In genomic region chr11:10709299-10710086, GRCh38 we compare ENCODE assay signal across 28 cellular contexts. TPM values are rescaled to one million over a fixed set of nuclear protein-coding genes. Genes with fewer than 3 reads are reported as not detected.
"Had no signal": no experiment of that assay in that cellular context is flagged by ENCODE, and none has a peak within 500 bp of the region (broad histone marks: within the 10 kb centered on the region; RNA-seq: fewer than 3 reads in every experiment).

No MANE protein-coding gene starts in this region.

- H3K9me3 ChIP-seq: adrenal gland, ascending aorta, left lung, testis, upper lobe of right lung had no signal

- H2AFZ ChIP-seq: neural progenitor cell had no signal

- H3K27me3 Mint-ChIP-seq: activated T-cell treated with anti-CD3 and anti-CD28 coated beads, Interleukin-2, amount 50 U/mL, for 24 hours; activated T-helper 17 cell treated with anti-CD3 and anti-CD28 coated beads, Interleukin-2, amount 50 U/mL, for 72 hours; effector memory CD8-positive, alpha-beta T cell; naive thymus-derived CD8-positive, alpha-beta T cell; stimulated activated naive B cell treated with anti-CD40 and anti-IgM and Interleukin-4, amounts not matched to agents 10 μg/mL and 1 μg/mL and 100 μg/mL, for 72 hours; T-cell had no signal

- H3K4me2 ChIP-seq: neural progenitor cell had no signal

- H3K36me3 Mint-ChIP-seq: activated naive CD4-positive, alpha-beta T cell treated with anti-CD3 and anti-CD28 coated beads, Interleukin-2, amount 50 U/mL, for 72 hours; immature natural killer cell; naive thymus-derived CD8-positive, alpha-beta T cell; neural progenitor cell; stimulated activated naive B cell treated with anti-CD40 and anti-IgM and Interleukin-4, amounts not matched to agents 10 μg/mL and 1 μg/mL and 100 μg/mL, for 72 hours; T-cell had no signal

- H3K27me3 ChIP-seq: adrenal gland, ascending aorta, brain microvascular endothelial cell, dorsolateral prefrontal cortex, left lung, neural progenitor cell, testis, upper lobe of right lung had no signal

- H3K4me3 ChIP-seq: adrenal gland, ascending aorta, dorsolateral prefrontal cortex, left lung, lung, neural progenitor cell, testis, upper lobe of right lung had no signal

- H3K4me1 ChIP-seq: ascending aorta, left lung, neural progenitor cell, upper lobe of right lung had no signal

- H3K4me3 Mint-ChIP-seq: activated T-cell treated with anti-CD3 and anti-CD28 coated beads, Interleukin-2, amount 50 U/mL, for 24 hours; activated T-helper 17 cell treated with anti-CD3 and anti-CD28 coated beads, Interleukin-2, amount 50 U/mL, for 72 hours; effector memory CD8-positive, alpha-beta T cell; immature natural killer cell; naive thymus-derived CD8-positive, alpha-beta T cell; neural progenitor cell; stimulated activated naive B cell treated with anti-CD40 and anti-IgM and Interleukin-4, amounts not matched to agents 10 μg/mL and 1 μg/mL and 100 μg/mL, for 72 hours; T-cell; T-helper 2 cell treated with Interferon-gamma antibody and Interleukin-4, amounts not matched to agents 5 μg/mL and 100 μg/mL, for 36 hours had no signal

- H3K27ac ChIP-seq: adrenal gland, ascending aorta, brain microvascular endothelial cell, left lung, neural progenitor cell, upper lobe of right lung, WERI-Rb-1 had no signal

- H3K36me3 ChIP-seq: adrenal gland, ascending aorta, brain microvascular endothelial cell, left lung, neural progenitor cell, upper lobe of right lung, WERI-Rb-1 had no signal

- H3K4me1 Mint-ChIP-seq: activated T-helper 17 cell treated with anti-CD3 and anti-CD28 coated beads, Interleukin-2, amount 50 U/mL, for 72 hours; immature natural killer cell; naive thymus-derived CD8-positive, alpha-beta T cell; neural progenitor cell; stimulated activated naive B cell treated with anti-CD40 and anti-IgM and Interleukin-4, amounts not matched to agents 10 μg/mL and 1 μg/mL and 100 μg/mL, for 72 hours; T-cell had no signal

- H3K9ac ChIP-seq: neural progenitor cell had no signal

- DNase-seq: activated CD4-positive, alpha-beta T cell treated with anti-CD3 and anti-CD28 coated beads for 1 hour; activated CD8-positive, alpha-beta memory T cell treated with anti-CD3 and anti-CD28 coated beads for 24 hours; activated CD8-positive, alpha-beta memory T cell treated with anti-CD3 and anti-CD28 coated beads, Interleukin-2, amount 50 U/mL, for 4 hours; activated T-cell treated with anti-CD3 and anti-CD28 coated beads, Interleukin-2, amount 50 U/mL, for 24 hours; adrenal gland; brain microvascular endothelial cell; central memory CD4-positive, alpha-beta T cell; dorsolateral prefrontal cortex; effector memory CD8-positive, alpha-beta T cell; foreskin fibroblast; immature natural killer cell; kidney glomerular epithelial cell; left lung; naive thymus-derived CD8-positive, alpha-beta T cell; small intestine; stimulated activated CD4-positive, alpha-beta T cell treated with anti-CD3 and anti-CD28 coated beads, Interleukin-15, amount 100 ng/mL, for 24 hours; stimulated activated CD8-positive, alpha-beta memory T cell treated with anti-CD3 and anti-CD28 coated beads, Interleukin-4, amount 100 ng/mL, for 48 hours; stimulated activated naive B cell treated with anti-CD40 and anti-IgM and Interleukin-4, amounts not matched to agents 10 μg/mL and 1 μg/mL and 100 μg/mL, for 72 hours; T-cell; testis; upper lobe of right lung; WERI-Rb-1 had no signal

- H3K9me3 Mint-ChIP-seq: activated naive CD4-positive, alpha-beta T cell treated with anti-CD3 and anti-CD28 coated beads, Interleukin-2, amount 50 U/mL, for 72 hours; activated T-cell treated with anti-CD3 and anti-CD28 coated beads, Interleukin-2, amount 50 U/mL, for 24 hours; activated T-helper 17 cell treated with anti-CD3 and anti-CD28 coated beads, Interleukin-2, amount 50 U/mL, for 72 hours; effector memory CD8-positive, alpha-beta T cell; immature natural killer cell; naive thymus-derived CD8-positive, alpha-beta T cell; neural progenitor cell; stimulated activated naive B cell treated with anti-CD40 and anti-IgM and Interleukin-4, amounts not matched to agents 10 μg/mL and 1 μg/mL and 100 μg/mL, for 72 hours; T-cell; T-helper 2 cell treated with Interferon-gamma antibody and Interleukin-4, amounts not matched to agents 5 μg/mL and 100 μg/mL, for 36 hours had no signal

- H3K27ac Mint-ChIP-seq: activated naive CD4-positive, alpha-beta T cell treated with anti-CD3 and anti-CD28 coated beads, Interleukin-2, amount 50 U/mL, for 72 hours; activated T-cell treated with anti-CD3 and anti-CD28 coated beads, Interleukin-2, amount 50 U/mL, for 24 hours; activated T-helper 17 cell treated with anti-CD3 and anti-CD28 coated beads, Interleukin-2, amount 50 U/mL, for 72 hours; effector memory CD8-positive, alpha-beta T cell; immature natural killer cell; naive thymus-derived CD8-positive, alpha-beta T cell; neural progenitor cell; stimulated activated naive B cell treated with anti-CD40 and anti-IgM and Interleukin-4, amounts not matched to agents 10 μg/mL and 1 μg/mL and 100 μg/mL, for 72 hours; T-cell; T-helper 2 cell treated with Interferon-gamma antibody and Interleukin-4, amounts not matched to agents 5 μg/mL and 100 μg/mL, for 36 hours had no signal

RNA-seq across cellular contexts. Expression of gene IRAG1, which starts 15.9 kb away (rescaled TPM):
- total RNA-seq: activated naive CD4-positive, alpha-beta T cell treated with anti-CD3 and anti-CD28 coated beads, Interleukin-2, amount 50 U/mL, for 72 hours; naive thymus-derived CD8-positive, alpha-beta T cell had no signal
- polyA plus RNA-seq: naive thymus-derived CD8-positive, alpha-beta T cell had no signal
